In genomic region chr6:26576929-26577719, GRCh38 we compare ENCODE assay signal across 1 cellular context.
A peak's percentile ranks its signal among the peaks of the same experiment; 100 is the strongest.
TF ChIP-seq lines count a peak whose summit lies in the region.

No MANE protein-coding gene starts in this region.

TF ChIP-seq in K562, 482 proteins besides CTCF, POLR2A, EP300 and RAD21 (continued from another document and continues in another):
- TF ChIP-seq E2F6 (IDR thresholded peaks at IDR 0.05; ENCODE audit: borderline replicate concordance in 1 of 2, extremely low read depth in 1 of 2, insufficient read depth in 1 of 2, insufficient read length in 1 of 2, low read depth in 1 of 2, low read length in 1 of 2, poor library complexity in 1 of 2, severe bottlenecking in 1 of 2), result peak in 1 of 2 experiments; percentile 41
- TF ChIP-seq ZBTB11 (CRISPR knock-in tag; IDR thresholded peaks at IDR 0.05), result no peak
- no peak; the same call in 1 of the 2 replicates for TF ChIP-seq HMBOX1 (IDR thresholded peaks at IDR 0.05)
- TF ChIP-seq ZFPM2 (CRISPR knock-in tag; IDR thresholded peaks at IDR 0.05), result peak; percentile 87; the same call in 1 of the 2 replicates
- 0 out of 2 replicates have a peak, but pooled peaks have one; percentile 29 for TF ChIP-seq HDAC2 (IDR thresholded peaks at IDR 0.05)
- no peak for TF ChIP-seq ZNF589 (CRISPR knock-in tag; IDR thresholded peaks at IDR 0.05; ENCODE audit: low read depth)
- TF ChIP-seq RFX5 (IDR thresholded peaks at IDR 0.05; ENCODE audit: low read depth, low read length), result peak; percentile 61; the same call in 1 of the 2 replicates
- TF ChIP-seq ETV6 (IDR thresholded peaks at IDR 0.05; ENCODE audit: borderline replicate concordance in 1 of 2, low read depth in 2 of 2, low read length in 1 of 2), result peak in 1 of 2 experiments; percentile 68; a peak in 2 of 4 replicates
- no peak for TF ChIP-seq ETV6 (CRISPR knock-in tag; IDR thresholded peaks at IDR 0.05; ENCODE audit: borderline replicate concordance)
- TF ChIP-seq MGA (IDR thresholded peaks at IDR 0.05), result peak; percentile 13; the same call in 1 of the 2 replicates
- no peak for TF ChIP-seq RERE (CRISPR knock-in tag; IDR thresholded peaks at IDR 0.05; ENCODE audit: borderline replicate concordance)
- no peak; the same call in 1 of the 2 replicates for TF ChIP-seq GATAD2B (IDR thresholded peaks at IDR 0.05; ENCODE audit: borderline replicate concordance)
- no peak; the same call in 1 of the 2 replicates for TF ChIP-seq TRIM25 (IDR thresholded peaks at IDR 0.05; ENCODE audit: borderline replicate concordance)
- peak; percentile 61 for TF ChIP-seq HNRNPLL (IDR thresholded peaks at IDR 0.05; ENCODE audit: low read depth, low read length, poor library complexity, severe bottlenecking)
- peak; percentile 74 for TF ChIP-seq POLR3G (IDR thresholded peaks at IDR 0.05; ENCODE audit: extremely low read depth, insufficient read length, insufficient replicate concordance)
- no peak for TF ChIP-seq RBBP5 (IDR thresholded peaks at IDR 0.05; ENCODE audit: borderline replicate concordance, insufficient read depth, low read length, poor library complexity, severe bottlenecking)
- peak; percentile 66; the same call in 1 of the 2 replicates for TF ChIP-seq MTA1 (IDR thresholded peaks at IDR 0.05; ENCODE audit: borderline replicate concordance)
- TF ChIP-seq TAF1 (IDR thresholded peaks at IDR 0.05; ENCODE audit: control insufficient read depth, extremely low read depth, insufficient read depth, low read length, severe bottlenecking), result peak; percentile 13
- no peak for TF ChIP-seq USF1 (CRISPR knock-in tag; IDR thresholded peaks at IDR 0.05)
- TF ChIP-seq HNRNPK (IDR thresholded peaks at IDR 0.05; ENCODE audit: low read depth, low read length, poor library complexity, severe bottlenecking), result no peak
- no peak for TF ChIP-seq ZNF780A (CRISPR knock-in tag; IDR thresholded peaks at IDR 0.05)
- TF ChIP-seq HMG20A (CRISPR knock-in tag; conservative IDR thresholded peaks at IDR 0.05), result no peak
